Comparison of ENCODE assay signal across 9 cellular contexts in genomic region chr7:39353615-39354376, GRCh38.
DNase-seq lines count a peak whose midpoint lies in the region; ATAC-seq and TF ChIP-seq lines count a peak whose summit lies in the region.
"Had no signal": no experiment of that assay in that cellular context is flagged by ENCODE, and none has a peak within 500 bp of the region (broad histone marks: within the 10 kb centered on the region; RNA-seq: fewer than 3 reads in every experiment).

No MANE protein-coding gene starts in this region.

- H3K9me3 ChIP-seq in ES-I3 (ENCODE audit: control insufficient read depth, insufficient read depth, low read length) (no peaks in the 10 kb centered on the region), neuronal stem cell (replicated peaks in 1 of 2; ENCODE audit: control insufficient read depth in 2 of 2, insufficient read depth in 1 of 2, low read depth in 1 of 2, low read length in 2 of 2) (no peaks in the 10 kb centered on the region)

- no peaks in the 10 kb centered on the region for H3K27me3 ChIP-seq in neuronal stem cell (ENCODE audit: control insufficient read depth in 3 of 3, insufficient read depth in 3 of 3, low read depth in 1 of 3, low read length in 3 of 3)

- no peak for TF ChIP-seq CTCF in fibroblast of pulmonary artery (IDR thresholded peaks at IDR 0.05; ENCODE audit: low read length, missing control alignments)

- peak overlapping the region; percentile 86 for H2AFZ ChIP-seq in neuronal stem cell (ENCODE audit: low read length)

- H3K4me3 Mint-ChIP-seq in stimulated activated naive CD8-positive, alpha-beta T cell treated with anti-CD3 and anti-CD28 coated beads, Interleukin-15, amount 100 ng/mL, for 72 hours: no peak overlapping the region
- H3K4me3 Mint-ChIP-seq: activated naive CD8-positive, alpha-beta T cell treated with anti-CD3 and anti-CD28 coated beads, Interleukin-2, amount 10 ng/mL, durations not matched to agents 7 days and 5 days had no signal

- no peaks in the 10 kb centered on the region for H3K9me3 Mint-ChIP-seq in stimulated activated naive CD8-positive, alpha-beta T cell treated with anti-CD3 and anti-CD28 coated beads, Interleukin-15, amount 100 ng/mL, for 72 hours
- H3K9me3 Mint-ChIP-seq: activated naive CD8-positive, alpha-beta T cell treated with anti-CD3 and anti-CD28 coated beads, Interleukin-2, amount 10 ng/mL, durations not matched to agents 7 days and 5 days had no signal

- no peak overlapping the region for H2BK12ac ChIP-seq in neuronal stem cell (ENCODE audit: low read length)

- peaks cover 17% of the 10 kb centered on the region for H3K4me1 ChIP-seq in ES-I3 (ENCODE audit: insufficient read depth, low read length)
- H3K4me1 ChIP-seq in neuronal stem cell (ENCODE audit: control insufficient read depth in 2 of 2, insufficient read depth in 1 of 2, low read depth in 1 of 2, low read length in 2 of 2): peaks cover 11 to 14% of the 10 kb centered on the region in 2 donors

- H3K79me1 ChIP-seq in neuronal stem cell (ENCODE audit: low read depth, low read length): no peaks in the 10 kb centered on the region

- H3K4me3 ChIP-seq in fibroblast of pulmonary artery (replicated peaks; ENCODE audit: low read depth, low read length): no peak overlapping the region
- H3K4me3 ChIP-seq in neuronal stem cell (ENCODE audit: low read length in 2 of 2): peak overlapping the region in 1 of 2 donors; percentile 38

- H2BK15ac ChIP-seq in neuronal stem cell (ENCODE audit: low read length): no peak overlapping the region

- peak overlapping the region; percentile 29 for H3K4me2 ChIP-seq in neuronal stem cell (ENCODE audit: insufficient read depth, low read length, poor library complexity, severe bottlenecking)

- no peak for ATAC-seq in GM19452 (IDR thresholded peaks at IDR 0.05; ENCODE audit: unreplicated experiment)
- no peak for ATAC-seq in stimulated activated naive CD8-positive, alpha-beta T cell treated with anti-CD3 and anti-CD28 coated beads, Interleukin-15, amount 100 ng/mL, for 72 hours
- ATAC-seq in stimulated activated naive CD8-positive, alpha-beta T cell treated with anti-CD3 and anti-CD28 coated beads, Interleukin-15, Interleukin-2, amounts not matched to agents 100 U/mL and 50 U/mL, for 24 hours: no peak

- no peak overlapping the region for H3K23ac ChIP-seq in neuronal stem cell (ENCODE audit: low read depth, low read length, poor library complexity)

- H3K27ac ChIP-seq in neuronal stem cell (replicated peaks; ENCODE audit: low read length): no peak overlapping the region

- peak overlapping the region; percentile 24; the same call in 1 of the 2 replicates for H3K9ac ChIP-seq in ES-I3 (ENCODE audit: low read depth, low read length)
- H3K9ac ChIP-seq in neuronal stem cell (ENCODE audit: low read depth, low read length, poor library complexity): no peak overlapping the region

- H4K91ac ChIP-seq in neuronal stem cell (ENCODE audit: low read depth, low read length, poor library complexity): no peak overlapping the region

- no peak overlapping the region for H2BK120ac ChIP-seq in neuronal stem cell (ENCODE audit: low read depth, low read length)

- H3K36me3 ChIP-seq in ES-I3 (ENCODE audit: insufficient read depth, low read length): no peaks in the 10 kb centered on the region
- H3K36me3 ChIP-seq in neuronal stem cell (replicated peaks in 1 of 2; ENCODE audit: control insufficient read depth in 2 of 2, insufficient read depth in 2 of 2, low read length in 2 of 2): no peaks in the 10 kb centered on the region

- H2BK5ac ChIP-seq in neuronal stem cell (ENCODE audit: low read length): no peak overlapping the region

- WGBS in neuronal stem cell (ENCODE audit: extremely low coverage in 2 of 2, insufficient read length in 2 of 2, insufficient replicate concordance in 1 of 2), 2 donors: no CpG with 5 or more reads among the region's 17 CpGs

- no peak overlapping the region for H4K8ac ChIP-seq in neuronal stem cell (ENCODE audit: low read depth, low read length)

- no peak overlapping the region for H3K14ac ChIP-seq in neuronal stem cell (ENCODE audit: low read length)

- peak; percentile 17 for DNase-seq in NCI-H748 treated with DMSO at 0.1 percent for 48 hours (lab: John Stamatoyannopoulos, UW)
- peak; percentile 40 for DNase-seq in fibroblast of pulmonary artery (ENCODE audit: low read depth)
- peak; percentile 48 for DNase-seq in neuronal stem cell (ENCODE audit: low spot score)
- DNase-seq in GDM1 (lab: John Stamatoyannopoulos, UW): no peak
- DNase-seq in stimulated activated naive CD8-positive, alpha-beta T cell treated with anti-CD3 and anti-CD28 coated beads, Interleukin-15, amount 100 ng/mL, for 72 hours: no peak
- DNase-seq in stimulated activated naive CD8-positive, alpha-beta T cell treated with anti-CD3 and anti-CD28 coated beads, Interleukin-15, Interleukin-2, amounts not matched to agents 100 U/mL and 50 U/mL, for 24 hours: no peak
- DNase-seq: activated naive CD8-positive, alpha-beta T cell treated with anti-CD3 and anti-CD28 coated beads, Interleukin-2, amount 10 ng/mL, durations not matched to agents 7 days and 5 days had no signal

- no peak overlapping the region for H2AK5ac ChIP-seq in neuronal stem cell (ENCODE audit: low read depth, low read length)

- H3K4me1 Mint-ChIP-seq in stimulated activated naive CD8-positive, alpha-beta T cell treated with anti-CD3 and anti-CD28 coated beads, Interleukin-15, amount 100 ng/mL, for 72 hours: peaks cover 12% of the 10 kb centered on the region

- no peaks in the 10 kb centered on the region for H3K27me3 Mint-ChIP-seq in stimulated activated naive CD8-positive, alpha-beta T cell treated with anti-CD3 and anti-CD28 coated beads, Interleukin-15, amount 100 ng/mL, for 72 hours

- no peak overlapping the region for H3K18ac ChIP-seq in neuronal stem cell (ENCODE audit: low read length)

- H3K4ac ChIP-seq in neuronal stem cell (ENCODE audit: low read length): no peak overlapping the region

- H3K27ac Mint-ChIP-seq in stimulated activated naive CD8-positive, alpha-beta T cell treated with anti-CD3 and anti-CD28 coated beads, Interleukin-15, amount 100 ng/mL, for 72 hours: no peak overlapping the region
- H3K27ac Mint-ChIP-seq: activated naive CD8-positive, alpha-beta T cell treated with anti-CD3 and anti-CD28 coated beads, Interleukin-2, amount 10 ng/mL, durations not matched to agents 7 days and 5 days had no signal

Comparison
In these comparisons a context has a peak if more than half of its experiments do, and no peak if none do; other contexts are left out.
1. DNase-seq: peak in NCI-H748 treated with DMSO at 0.1 percent for 48 hours (single experiment), fibroblast of pulmonary artery (single experiment) and neuronal stem cell (single experiment); none in GDM1 (single experiment), stimulated activated naive CD8-positive, alpha-beta T cell treated with anti-CD3 and anti-CD28 coated beads, Interleukin-15, amount 100 ng/mL, for 72 hours (0 of 2) and stimulated activated naive CD8-positive, alpha-beta T cell treated with anti-CD3 and anti-CD28 coated beads, Interleukin-15, Interleukin-2, amounts not matched to agents 100 U/mL and 50 U/mL, for 24 hours (single experiment).